In genomic region chr1:79104617-79105016, GRCh38 we compare ENCODE assay signal across 30 cellular contexts.
DNase-seq lines count a peak whose midpoint lies in the region; ATAC-seq, FAIRE-seq and TF ChIP-seq lines count a peak whose summit lies in the region.
"Had no signal": no experiment of that assay in that cellular context is flagged by ENCODE, and none has a peak within 500 bp of the region (broad histone marks: within the 10 kb centered on the region; RNA-seq: fewer than 3 reads in every experiment).

No MANE protein-coding gene starts in this region.

- TF ChIP-seq RAD21 in A549 (conservative IDR thresholded peaks at IDR 0.05 in 1 of 2, IDR thresholded peaks at IDR 0.05 in 1 of 2) = no peak

- H3K4me1 ChIP-seq in A549 (no peaks in the 10 kb centered on the region), HEK293 (ENCODE audit: control insufficient read depth, insufficient read depth, low read length) (no peaks in the 10 kb centered on the region)
- H3K4me1 ChIP-seq: BE2C, BLaER1, Caco-2 had no signal

- H3K36me3 ChIP-seq in HEK293 (ENCODE audit: control insufficient read depth in 2 of 2, insufficient read depth in 1 of 2, low read length in 2 of 2) = no peaks in the 10 kb centered on the region
- H3K36me3 ChIP-seq: BE2C; BLaER1; BLaER1 treated with 17β-estradiol and CSF1 and Interleukin-3, amounts not matched to agents 10 nM and 100 nM had no signal

- no peak for TF ChIP-seq EP300 in A549 (IDR thresholded peaks at IDR 0.05)

- CTCF ChIA-PET in A549 (lab: Yijun Ruan, JAX) = no interaction called here
- CTCF ChIA-PET in HEK293 (lab: Yijun Ruan, JAX) = no interaction called here

- H3K4me3 ChIP-seq in A549 (no peak overlapping the region), HEK293 (ENCODE audit: low read depth, low read length) (no peak overlapping the region)
- H3K4me3 ChIP-seq: BLaER1; BLaER1 treated with 17β-estradiol and CSF1 and Interleukin-3, amounts not matched to agents 10 nM and 100 nM had no signal

- no peak for DNase-seq in A549 (ENCODE audit: low read depth in 1 of 2, low spot score in 1 of 2)
- DNase-seq: 8988T; ACHN; AML-193; BE2C; C1 segment of cervical spinal cord; Caco-2; Calu3; CD4-positive, alpha-beta memory T cell; CD4-positive, alpha-beta T cell; CD4-positive, CD25-positive, alpha-beta regulatory T cell; CD8-positive, alpha-beta memory T cell; CD8-positive, alpha-beta T cell; COR-L47; DMS 273 treated with DMSO at 0.1 percent for 48 hours; DMS153; DMS53; DMS79; DMS79 treated with DMSO at 0.1 percent for 48 hours; DND-41; EL had no signal

- ATAC-seq in A549 (no peak), HG03280 (IDR thresholded peaks at IDR 0.05; ENCODE audit: unreplicated experiment) (no peak), GM21360 (IDR thresholded peaks at IDR 0.05; ENCODE audit: unreplicated experiment) (no peak)
- ATAC-seq: CD8-positive, alpha-beta T cell had no signal

- H3K27ac ChIP-seq in A549 (no peak overlapping the region), HEK293 (ENCODE audit: extremely low read depth, low read depth, low read length) (no peak overlapping the region)
- H3K27ac ChIP-seq: 22Rv1, BLaER1, C4-2B had no signal

- POLR2A ChIA-PET in A549 (lab: Yijun Ruan, JAX) = no interaction called here
- POLR2A ChIA-PET in HEK293 (lab: Yijun Ruan, JAX) = no interaction called here

- FAIRE-seq in A549 (lab: Jason Lieb, UNC) = no peak
- FAIRE-seq: A204.1, D721Med had no signal

- no peak for TF ChIP-seq CTCF in A549 (IDR thresholded peaks at IDR 0.05)
- no peak for TF ChIP-seq CTCF in HEK293 (tag by site-specific recombination; IDR thresholded peaks at IDR 0.05)

- 24% methylated on average over 3 of the region's 3 CpGs for WGBS in A549 (ENCODE audit: missing lambda C conversion rate)

- no peak overlapping the region for H3K4me2 ChIP-seq in A549
- H3K4me2 ChIP-seq: BLaER1 had no signal

- no peaks in the 10 kb centered on the region for H3K9me3 ChIP-seq in A549
- H3K9me3 ChIP-seq in HEK293 (ENCODE audit: control insufficient read depth, insufficient read depth, low read depth, low read length) = no peaks in the 10 kb centered on the region
- H3K9me3 ChIP-seq: BE2C, BLaER1, Caco-2 had no signal

- TF ChIP-seq POLR2A in A549 (IDR thresholded peaks at IDR 0.05; ENCODE audit: low read length) = no peak

TF ChIP-seq in A549, 52 proteins besides CTCF, POLR2A, EP300 and RAD21:
- TF ChIP-seq ZC3H11A (IDR thresholded peaks at IDR 0.05) (peak; percentile 44), GATA3 (IDR thresholded peaks at IDR 0.05; ENCODE audit: borderline replicate concordance) (no peak)

TF ChIP-seq in HEK293, 187 proteins besides CTCF, POLR2A, EP300 and RAD21:
- TF ChIP-seq HOXA7 (CRISPR knock-in tag; IDR thresholded peaks at IDR 0.05; ENCODE audit: borderline replicate concordance) (no peak), ZNF426 (tag by site-specific recombination; IDR thresholded peaks at IDR 0.05) (peak; percentile 51), ZBTB11 (tag by site-specific recombination; conservative IDR thresholded peaks at IDR 0.05; ENCODE audit: low read depth) (peak; percentile 37; the same call in 1 of the 2 replicates), ZNF140 (tag by site-specific recombination; IDR thresholded peaks at IDR 0.05) (0 out of 2 replicates have a peak, but pooled peaks have one; percentile 15), ZNF510 (tag by site-specific recombination; IDR thresholded peaks at IDR 0.05; ENCODE audit: insufficient replicate concordance) (peak; percentile 36), ZNF596 (tag by site-specific recombination; IDR thresholded peaks at IDR 0.05) (no peak), ZNF518A (tag by site-specific recombination; conservative IDR thresholded peaks at IDR 0.05; ENCODE audit: low read depth) (peak; percentile 59), ZNF664 (tag by site-specific recombination; IDR thresholded peaks at IDR 0.05) (no peak), ZNF555 (tag by site-specific recombination; conservative IDR thresholded peaks at IDR 0.05) (peak; percentile 43), ZNF394 (tag by site-specific recombination; IDR thresholded peaks at IDR 0.05; ENCODE audit: borderline replicate concordance) (peak; percentile 62; the same call in 1 of the 2 replicates)
